In genomic region chr4:106092361-106093040, GRCh38 we compare ENCODE assay signal across 6 cellular contexts.
"Had no signal": no experiment of that assay in that cellular context is flagged by ENCODE, and none has a peak within 500 bp of the region (broad histone marks: within the 10 kb centered on the region; RNA-seq: fewer than 3 reads in every experiment).

No MANE protein-coding gene starts in this region.

- ATAC-seq: HepG2, K562 had no signal

- DNase-seq: IMR-90 had no signal

- H3K27me3 Mint-ChIP-seq: IgD-negative memory B cell had no signal

- H3K4me3 ChIP-seq: K562 had no signal

- H3K4me1 Mint-ChIP-seq: IgD-negative memory B cell had no signal

- H3K4me3 Mint-ChIP-seq: IgD-negative memory B cell had no signal

- H3K27ac ChIP-seq: HL-60 had no signal

- FAIRE-seq: HepG2, HTR-8/SVneo, K562 had no signal

- H3K27ac Mint-ChIP-seq: IgD-negative memory B cell had no signal
